1 cellular context compared by ENCODE assay signal in genomic region chr6:152121910-152122309, GRCh38.
TF ChIP-seq lines count a peak whose summit lies in the region.

No MANE protein-coding gene starts in this region.

TF ChIP-seq in IMR-90, 13 proteins besides CTCF, POLR2A, EP300 and RAD21 (continued from another document):
- no peak for TF ChIP-seq RFX5 (IDR thresholded peaks at IDR 0.05; ENCODE audit: low read depth, low read length)
- no peak for TF ChIP-seq CEBPB (IDR thresholded peaks at IDR 0.05; ENCODE audit: low read depth, low read length)
- no peak for TF ChIP-seq BHLHE40 (IDR thresholded peaks at IDR 0.05; ENCODE audit: low read depth, low read length)
- TF ChIP-seq MAFK (IDR thresholded peaks at IDR 0.05; ENCODE audit: low read depth, low read length), result no peak
- no peak for TF ChIP-seq FOS (IDR thresholded peaks at IDR 0.05; ENCODE audit: low read depth, low read length)
- no peak for TF ChIP-seq SMC3 (IDR thresholded peaks at IDR 0.05; ENCODE audit: low read depth, low read length)
- no peak for TF ChIP-seq MXI1 (IDR thresholded peaks at IDR 0.05; ENCODE audit: borderline replicate concordance, low read depth, low read length)
- TF ChIP-seq NFE2L2 (IDR thresholded peaks at IDR 0.05; ENCODE audit: low read depth, low read length), result no peak
TF ChIP-seq in IMR-90: peak in this region for 0.
